In genomic region chr14:88130057-88130432, GRCh38 we compare ENCODE assay signal across 8 cellular contexts.
A peak's percentile ranks its signal among the peaks of the same experiment; 100 is the strongest.
DNase-seq lines count a peak whose midpoint lies in the region; ATAC-seq and TF ChIP-seq lines count a peak whose summit lies in the region.
"Had no signal": no experiment of that assay in that cellular context is flagged by ENCODE, and none has a peak within 500 bp of the region (broad histone marks: within the 10 kb centered on the region; RNA-seq: fewer than 3 reads in every experiment).

No MANE protein-coding gene starts in this region.

- H3K9ac ChIP-seq in skeletal muscle tissue (ENCODE audit: low read depth in 1 of 3, low read length in 3 of 3), result no peak overlapping the region

- no peaks in the 10 kb centered on the region for H3K4me1 ChIP-seq in skeletal muscle tissue (ENCODE audit: control insufficient read depth in 3 of 3, insufficient read depth in 3 of 3, low read length in 3 of 3)

- ATAC-seq in GM19043 (IDR thresholded peaks at IDR 0.05; ENCODE audit: low read depth, unreplicated experiment) (peak; percentile 38), HG03196 (IDR thresholded peaks at IDR 0.05; ENCODE audit: unreplicated experiment) (peak; percentile 29), GM18870 (IDR thresholded peaks at IDR 0.05; ENCODE audit: unreplicated experiment) (no peak)

- TF ChIP-seq CTCF in dorsolateral prefrontal cortex (IDR thresholded peaks at IDR 0.05 in 54 of 56, conservative IDR thresholded peaks at IDR 0.05 in 2 of 56; ENCODE audit: low read depth in 1 of 56, partially characterized antibody in 56 of 56) (no peak), brain microvascular endothelial cell (IDR thresholded peaks at IDR 0.05; ENCODE audit: low read depth, low read length, missing control alignments) (no peak)

- H3K27me3 ChIP-seq in dorsolateral prefrontal cortex, result no peaks in the 10 kb centered on the region
- H3K27me3 ChIP-seq in skeletal muscle tissue (ENCODE audit: control insufficient read depth in 3 of 3, insufficient read depth in 3 of 3, low read length in 3 of 3), result no peaks in the 10 kb centered on the region
- no peaks in the 10 kb centered on the region for H3K27me3 ChIP-seq in brain microvascular endothelial cell (replicated peaks)

- DNase-seq in dorsolateral prefrontal cortex (no peak), germinal center (ENCODE audit: low spot score) (no peak), brain microvascular endothelial cell (no peak)
- DNase-seq: activated CD4-positive, CD25-positive, alpha-beta regulatory T cell had no signal

- H3K4me3 ChIP-seq in dorsolateral prefrontal cortex (no peak overlapping the region), skeletal muscle tissue (ENCODE audit: low read length in 3 of 3) (no peak overlapping the region), brain microvascular endothelial cell (ENCODE audit: low read depth, low read length) (no peak overlapping the region)

- H3K36me3 ChIP-seq in skeletal muscle tissue (ENCODE audit: control insufficient read depth in 3 of 3, insufficient read depth in 3 of 3, low read length in 3 of 3) (no peaks in the 10 kb centered on the region), brain microvascular endothelial cell (replicated peaks) (no peaks in the 10 kb centered on the region)

- in situ Hi-C loops in brain microvascular endothelial cell (cut with HindIII; ENCODE audit: low pct_ligation_motif_present, low sequenced_read_pairs), result no loop called here

- H3K27ac ChIP-seq in dorsolateral prefrontal cortex (peak overlapping the region in 51 of 59 donors; percentile 2 to 83 (median 58)), skeletal muscle tissue (ENCODE audit: low read depth, low read length) (peak overlapping the region; percentile 36), brain microvascular endothelial cell (no peak overlapping the region)

- intact Hi-C loops in dorsolateral prefrontal cortex (cut with DNase I), result no loop called here

- H3K9me3 ChIP-seq in skeletal muscle tissue (ENCODE audit: control insufficient read depth in 3 of 3, low read length in 3 of 3), result no peaks in the 10 kb centered on the region
